ENCODE assay signal across 23 cellular contexts in the genomic region with DNA sequence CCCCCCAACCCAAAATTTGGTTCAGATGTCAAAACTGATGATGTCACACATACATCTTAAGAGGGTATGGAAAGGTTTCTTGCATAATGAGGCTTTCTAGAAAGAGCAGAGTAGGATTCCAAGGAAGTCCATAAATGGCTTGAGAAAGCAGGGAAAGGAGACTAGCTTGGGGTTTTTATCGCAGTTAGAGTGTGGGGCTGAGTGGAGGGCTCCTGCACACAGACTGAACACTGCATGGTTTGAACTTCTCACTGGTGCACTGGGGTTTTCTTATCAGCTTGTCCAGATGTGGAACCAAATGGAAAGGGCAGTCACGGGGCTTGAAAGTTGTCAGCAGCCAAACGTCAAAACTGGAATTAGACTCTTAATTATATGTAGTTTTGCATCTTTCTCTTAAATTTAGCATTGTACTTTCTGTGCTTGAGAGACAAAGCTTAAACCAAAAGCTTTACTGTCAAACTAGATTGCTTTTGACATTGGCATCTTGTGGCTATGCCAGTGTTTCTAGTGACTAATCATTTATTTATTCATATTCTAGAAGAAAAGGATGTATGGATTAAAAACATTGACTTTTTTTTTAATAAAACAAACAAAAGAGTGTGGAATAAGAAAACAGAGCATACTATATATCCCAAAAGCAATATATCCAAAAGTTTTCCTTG.
DNase-seq lines count a peak whose midpoint lies in the region; ATAC-seq and TF ChIP-seq lines count a peak whose summit lies in the region.
"Had no signal": no experiment of that assay in that cellular context is flagged by ENCODE, and none has a peak within 500 bp of the region (broad histone marks: within the 10 kb centered on the region; RNA-seq: fewer than 3 reads in every experiment).

No MANE protein-coding gene starts in this region.

- DNase-seq in UCSD-AML1 (lab: John Stamatoyannopoulos, UW; ENCODE audit: unreplicated experiment) (peak; percentile 60), fibroblast of gingiva (ENCODE audit: low read depth) (peak; percentile 49), OCI-LY7 (ENCODE audit: low spot score) (no peak), amygdala (lab: John Stamatoyannopoulos, UW) (no peak)
- DNase-seq: activated CD4-positive, alpha-beta T cell treated with anti-CD3 and anti-CD28 coated beads, Interleukin-2, amount 10 ng/mL, durations not matched to agents 24 days and 14 days; activated CD8-positive, alpha-beta memory T cell treated with anti-CD3 and anti-CD28 coated beads, Interleukin-2, amount 10 ng/mL, durations not matched to agents 7 days and 5 days; activated naive CD4-positive, alpha-beta T cell treated with anti-CD3 and anti-CD28 coated beads, Interleukin-2, amount 50 U/mL, for 16 hours; aorta; Caco-2; caudate nucleus; GOT3; kidney; NCI-H1436; NCI-H526; stimulated activated CD4-positive, alpha-beta T cell treated with anti-CD3 and anti-CD28 coated beads, Interleukin-2, amount 100 ng/mL, for 48 hours; stimulated activated naive B cell treated with anti-CD40 and anti-IgM and Interleukin-4, amounts not matched to agents 10 μg/mL and 1 μg/mL and 100 μg/mL, for 72 hours; testis had no signal

- POLR2A ChIA-PET in HEK293 (lab: Yijun Ruan, JAX), result no interaction called here
- POLR2A ChIA-PET in OCI-LY7 (lab: Charles Lee), result interaction anchor here (0.5 to 1.2 kb wide), 3 partner anchors 21 to 195 kb away, joined by 3 to 4 read pairs (median 3); no protein-coding TSS in a partner anchor

- no peak overlapping the region for H3K4me2 ChIP-seq in OCI-LY7 (ENCODE audit: low read length)

- no peaks in the 10 kb centered on the region for H3K36me3 ChIP-seq in HEK293 (ENCODE audit: control insufficient read depth in 2 of 2, insufficient read depth in 1 of 2, low read length in 2 of 2)
- H3K36me3 ChIP-seq in OCI-LY7 (ENCODE audit: insufficient read depth, low read length), result no peaks in the 10 kb centered on the region
- H3K36me3 ChIP-seq: vagina had no signal

- H3K79me2 ChIP-seq in OCI-LY7 (ENCODE audit: insufficient read depth, low read depth, low read length), result no peaks in the 10 kb centered on the region

- H3K9me3 ChIP-seq in HEK293 (ENCODE audit: control insufficient read depth, insufficient read depth, low read depth, low read length) (no peaks in the 10 kb centered on the region), OCI-LY7 (ENCODE audit: low read length) (no peaks in the 10 kb centered on the region)
- H3K9me3 ChIP-seq: Caco-2, testis, vagina had no signal

- no TSS peak for BruUV-seq in OCI-LY7 (replicated peaks; lab: Mats Ljungman, UMichigan)

- H3K4me1 ChIP-seq in HEK293 (ENCODE audit: control insufficient read depth, insufficient read depth, low read length) (no peaks in the 10 kb centered on the region), OCI-LY7 (ENCODE audit: insufficient read depth, low read length, poor library complexity, severe bottlenecking) (peaks cover 47% of the 10 kb centered on the region)
- H3K4me1 ChIP-seq: Caco-2, testis had no signal

- no peak overlapping the region for H3K27ac ChIP-seq in HEK293 (ENCODE audit: extremely low read depth, low read depth, low read length)
- H3K27ac ChIP-seq in OCI-LY7 (ENCODE audit: low read depth, low read length, poor library complexity, severe bottlenecking), result no peak overlapping the region
- H3K27ac ChIP-seq: HL-60, testis, vagina had no signal

- no peak for ATAC-seq in HG03139 (IDR thresholded peaks at IDR 0.05; ENCODE audit: unreplicated experiment)
- ATAC-seq in GM18505 (IDR thresholded peaks at IDR 0.05; ENCODE audit: unreplicated experiment), result no peak
- ATAC-seq: activated CD8-positive, alpha-beta memory T cell treated with anti-CD3 and anti-CD28 coated beads, Interleukin-2, amount 10 ng/mL, durations not matched to agents 7 days and 5 days; Right ventricle myocardium inferior; stimulated activated naive B cell treated with anti-CD40 and anti-IgM and Interleukin-4, amounts not matched to agents 10 μg/mL and 1 μg/mL and 100 μg/mL, for 72 hours had no signal

- no peak overlapping the region for H2AFZ ChIP-seq in OCI-LY7 (ENCODE audit: low read length)

- H4K20me1 ChIP-seq in OCI-LY7 (ENCODE audit: insufficient read depth, low read length), result no peaks in the 10 kb centered on the region

- CTCF ChIA-PET in HEK293 (lab: Yijun Ruan, JAX) (interaction anchor here (0.6 to 0.8 kb wide), 2 partner anchors 34 to 364 kb away, joined by 3 to 5 read pairs; no protein-coding TSS in a partner anchor), OCI-LY7 (lab: Charles Lee; ENCODE audit: unreplicated experiment) (no interaction called here)

- H3K4me3 ChIP-seq in HEK293 (ENCODE audit: low read depth, low read length) (no peak overlapping the region), OCI-LY7 (ENCODE audit: low read depth, low read length, poor library complexity, severe bottlenecking) (no peak overlapping the region)
- H3K4me3 ChIP-seq: testis, vagina had no signal

- no peaks in the 10 kb centered on the region for H3K9me2 ChIP-seq in OCI-LY7 (ENCODE audit: insufficient read depth, low read length)

- TF ChIP-seq POLR2A in GM18505 (IDR thresholded peaks at IDR 0.05; ENCODE audit: borderline replicate concordance, extremely low read depth, insufficient read depth, insufficient read length), result no peak

- TF ChIP-seq CTCF in HEK293 (tag by site-specific recombination; IDR thresholded peaks at IDR 0.05), result no peak
- TF ChIP-seq CTCF in OCI-LY7 (conservative IDR thresholded peaks at IDR 0.05; ENCODE audit: low read length), result no peak

- intact Hi-C loops in OCI-LY7 (cut with micrococcal nuclease; ENCODE audit: unreplicated experiment), result no loop called here

TF ChIP-seq in HEK293, 187 proteins besides CTCF, POLR2A, EP300 and RAD21:
- TF ChIP-seq, protein P1, sequence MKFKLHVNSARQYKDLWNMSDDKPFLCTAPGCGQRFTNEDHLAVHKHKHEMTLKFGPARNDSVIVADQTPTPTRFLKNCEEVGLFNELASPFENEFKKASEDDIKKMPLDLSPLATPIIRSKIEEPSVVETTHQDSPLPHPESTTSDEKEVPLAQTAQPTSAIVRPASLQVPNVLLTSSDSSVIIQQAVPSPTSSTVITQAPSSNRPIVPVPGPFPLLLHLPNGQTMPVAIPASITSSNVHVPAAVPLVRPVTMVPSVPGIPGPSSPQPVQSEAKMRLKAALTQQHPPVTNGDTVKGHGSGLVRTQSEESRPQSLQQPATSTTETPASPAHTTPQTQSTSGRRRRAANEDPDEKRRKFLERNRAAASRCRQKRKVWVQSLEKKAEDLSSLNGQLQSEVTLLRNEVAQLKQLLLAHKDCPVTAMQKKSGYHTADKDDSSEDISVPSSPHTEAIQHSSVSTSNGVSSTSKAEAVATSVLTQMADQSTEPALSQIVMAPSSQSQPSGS (tag by site-specific recombination; IDR thresholded peaks at IDR 0.05; ENCODE audit: low read depth), result 0 out of 2 replicates have a peak, but pooled peaks have one; percentile 34
- no peak for TF ChIP-seq ZNF157 (tag by site-specific recombination; IDR thresholded peaks at IDR 0.05)
TF ChIP-seq in HEK293: peak in this region for 1.

Comparison
In these comparisons a context has a peak if more than half of its experiments do, and no peak if none do; other contexts are left out.
1. DNase-seq: peak in UCSD-AML1 (single experiment) and fibroblast of gingiva (single experiment); none in OCI-LY7 (single experiment) and amygdala (0 of 56).